In the genomic region with DNA sequence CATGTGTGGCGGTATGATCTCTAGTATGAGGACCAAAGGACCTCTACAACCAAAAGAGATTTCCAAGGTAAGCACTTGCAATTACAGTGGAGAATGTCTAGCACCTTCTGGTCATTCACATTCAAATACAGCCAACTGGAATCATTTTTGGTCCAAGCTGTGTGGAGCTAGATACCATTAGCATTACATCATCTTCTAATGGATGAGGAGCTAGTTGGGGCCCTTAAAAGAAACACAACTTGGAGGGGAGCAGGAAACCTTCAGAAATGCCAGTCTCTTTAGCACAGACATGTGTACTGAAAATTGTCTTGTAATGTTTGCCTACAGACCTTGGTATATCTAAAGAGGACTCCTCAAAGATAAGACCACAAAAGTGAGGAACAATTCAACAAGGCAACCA, we compare ENCODE assay signal across 12 cellular contexts.
DNase-seq lines count a peak whose midpoint lies in the region; ATAC-seq and TF ChIP-seq lines count a peak whose summit lies in the region.
"Had no signal": no experiment of that assay in that cellular context is flagged by ENCODE, and none has a peak within 500 bp of the region (broad histone marks: within the 10 kb centered on the region; RNA-seq: fewer than 3 reads in every experiment).

No MANE protein-coding gene starts in this region.

- TF ChIP-seq CTCF in HFFc6 (IDR thresholded peaks at IDR 0.05) (no peak), tibial artery (IDR thresholded peaks at IDR 0.05) (no peak)

- DNase-seq in HFFc6 (peak; percentile 40), adipocyte (ENCODE audit: low read depth) (peak; percentile 27), iris pigment epithelial cell (ENCODE audit: low read depth) (peak; percentile 71), tibial artery (no peak), NCI-H526 treated with DMSO at 0.1 percent for 48 hours (lab: John Stamatoyannopoulos, UW) (no peak)
- no peak for DNase-seq in natural killer cell treated with Interleukin-12 subunit alpha and Interleukin-12 subunit beta and Interleukin-15 and Interleukin-18, amount 100 ng/mL, for 72 hours (ENCODE audit: low spot score)
- DNase-seq: activated CD8-positive, alpha-beta memory T cell treated with anti-CD3 and anti-CD28 coated beads, Interleukin-2, amount 50 U/mL, for 48 hours; NCI-H1048; stimulated activated naive CD8-positive, alpha-beta T cell treated with anti-CD3 and anti-CD28 coated beads, Interleukin-15, Interleukin-2, amounts not matched to agents 100 U/mL and 50 U/mL, for 24 hours had no signal

- H3K27me3 Mint-ChIP-seq in HFFc6 (ENCODE audit: insufficient read depth): peaks cover 4% of the 10 kb centered on the region
- no peaks in the 10 kb centered on the region for H3K27me3 Mint-ChIP-seq in natural killer cell treated with Interleukin-12 subunit alpha and Interleukin-12 subunit beta and Interleukin-15 and Interleukin-18, amount 100 ng/mL, for 72 hours

- 0 out of 2 replicates have a peak, but pooled peaks cover 9% of the 10 kb centered on the region for H3K36me3 Mint-ChIP-seq in HFFc6 (ENCODE audit: low read depth)
- no peaks in the 10 kb centered on the region for H3K36me3 Mint-ChIP-seq in natural killer cell treated with Interleukin-12 subunit alpha and Interleukin-12 subunit beta and Interleukin-15 and Interleukin-18, amount 100 ng/mL, for 72 hours

- H3K36me3 ChIP-seq in adipocyte (ENCODE audit: control insufficient read depth, insufficient read depth, low read length, severe bottlenecking) (no peaks in the 10 kb centered on the region), stomach smooth muscle (ENCODE audit: control insufficient read depth in 2 of 2, insufficient read depth in 2 of 2, low read length in 2 of 2) (no peaks in the 10 kb centered on the region), tibial artery (no peaks in the 10 kb centered on the region)
- H3K36me3 ChIP-seq: breast epithelium had no signal

- intact Hi-C loops in tibial artery (cut with DNase I; ENCODE audit: low total_unique reads): no loop called here

- peak overlapping the region; percentile 81 for H3K9ac ChIP-seq in adipocyte (ENCODE audit: low read length)
- H3K9ac ChIP-seq in stomach smooth muscle (ENCODE audit: low read length in 2 of 2): no peak overlapping the region

- no peaks in the 10 kb centered on the region for H3K9me3 Mint-ChIP-seq in HFFc6
- no peaks in the 10 kb centered on the region for H3K9me3 Mint-ChIP-seq in natural killer cell treated with Interleukin-12 subunit alpha and Interleukin-12 subunit beta and Interleukin-15 and Interleukin-18, amount 100 ng/mL, for 72 hours

- peak overlapping the region; percentile 78 for H3K4me3 Mint-ChIP-seq in HFFc6
- no peak overlapping the region for H3K4me3 Mint-ChIP-seq in natural killer cell treated with Interleukin-12 subunit alpha and Interleukin-12 subunit beta and Interleukin-15 and Interleukin-18, amount 100 ng/mL, for 72 hours

- H3K27me3 ChIP-seq in adipocyte (replicated peaks; ENCODE audit: control insufficient read depth, insufficient read depth, low read length) (no peaks in the 10 kb centered on the region), stomach smooth muscle (ENCODE audit: control insufficient read depth in 1 of 2, insufficient read depth in 2 of 2, low read length in 2 of 2) (no peaks in the 10 kb centered on the region), tibial artery (no peaks in the 10 kb centered on the region)
- H3K27me3 ChIP-seq: breast epithelium had no signal

- no peak for ATAC-seq in HG03457 (IDR thresholded peaks at IDR 0.05; ENCODE audit: unreplicated experiment)
- no peak for ATAC-seq in natural killer cell treated with Interleukin-12 subunit alpha and Interleukin-12 subunit beta and Interleukin-15 and Interleukin-18, amount 100 ng/mL, for 72 hours
- ATAC-seq: stimulated activated naive CD8-positive, alpha-beta T cell treated with anti-CD3 and anti-CD28 coated beads, Interleukin-15, Interleukin-2, amounts not matched to agents 100 U/mL and 50 U/mL, for 24 hours had no signal

- H3K4me3 ChIP-seq in adipocyte (ENCODE audit: low read length) (peak overlapping the region; percentile 60), stomach smooth muscle (ENCODE audit: low read length in 2 of 2) (no peak overlapping the region), tibial artery (no peak overlapping the region)
- H3K4me3 ChIP-seq: breast epithelium had no signal

- peaks cover 55% of the 10 kb centered on the region for H3K4me1 Mint-ChIP-seq in HFFc6 (ENCODE audit: low read depth)
- H3K4me1 Mint-ChIP-seq in natural killer cell treated with Interleukin-12 subunit alpha and Interleukin-12 subunit beta and Interleukin-15 and Interleukin-18, amount 100 ng/mL, for 72 hours (ENCODE audit: low read depth in 2 of 2): peaks cover 0 to 15% of the 10 kb centered on the region in 2 donors

- peak overlapping the region; percentile 62 for H3K27ac ChIP-seq in stomach smooth muscle (ENCODE audit: low read length)
- no peak overlapping the region for H3K27ac ChIP-seq in tibial artery

- H3K4me1 ChIP-seq in adipocyte (ENCODE audit: control insufficient read depth, insufficient read depth, low read length) (peaks cover 50% of the 10 kb centered on the region), stomach smooth muscle (ENCODE audit: control insufficient read depth, insufficient read depth, low read length) (peaks cover 13% of the 10 kb centered on the region), tibial artery (peaks cover 0 to 20% (median 7%) of the 10 kb centered on the region in 4 donors)
- H3K4me1 ChIP-seq: breast epithelium had no signal

- H3K9me3 ChIP-seq in adipocyte (ENCODE audit: control insufficient read depth, low read length): no peaks in the 10 kb centered on the region
- no peaks in the 10 kb centered on the region for H3K9me3 ChIP-seq in stomach smooth muscle (ENCODE audit: control insufficient read depth in 2 of 2, low read length in 2 of 2)
- no peaks in the 10 kb centered on the region for H3K9me3 ChIP-seq in tibial artery
- H3K9me3 ChIP-seq: breast epithelium had no signal

- H3K27ac Mint-ChIP-seq in HFFc6: peak overlapping the region; percentile 81
- H3K27ac Mint-ChIP-seq in natural killer cell treated with Interleukin-12 subunit alpha and Interleukin-12 subunit beta and Interleukin-15 and Interleukin-18, amount 100 ng/mL, for 72 hours: no peak overlapping the region

Comparison
In these comparisons a context has a peak if more than half of its experiments do, and no peak if none do; other contexts are left out.
1. DNase-seq: peak in HFFc6 (single experiment), adipocyte (single experiment) and iris pigment epithelial cell (single experiment); none in tibial artery (0 of 2), NCI-H526 treated with DMSO at 0.1 percent for 48 hours (single experiment) and natural killer cell treated with Interleukin-12 subunit alpha and Interleukin-12 subunit beta and Interleukin-15 and Interleukin-18, amount 100 ng/mL, for 72 hours (single experiment).